In genomic region chr22:44569516-44569915, GRCh38 we compare ENCODE assay signal across 15 cellular contexts.
DNase-seq lines count a peak whose midpoint lies in the region; ATAC-seq and TF ChIP-seq lines count a peak whose summit lies in the region.
"Had no signal": no experiment of that assay in that cellular context is flagged by ENCODE, and none has a peak within 500 bp of the region (broad histone marks: within the 10 kb centered on the region; RNA-seq: fewer than 3 reads in every experiment).

No MANE protein-coding gene starts in this region.

- H3K4me3 ChIP-seq in right atrium auricular region = no peak overlapping the region
- H3K4me3 ChIP-seq: BLaER1, HAP-1 had no signal

- no peak overlapping the region for H3K27ac ChIP-seq in right atrium auricular region
- H3K27ac ChIP-seq: 22Rv1, BLaER1 had no signal

- intact Hi-C loops in cardiac septum (cut with DNase I) = no loop called here
- intact Hi-C loops in sciatic nerve (cut with DNase I) = no loop called here

- H3K4me1 ChIP-seq in right atrium auricular region = peaks cover 0 to 12% of the 10 kb centered on the region in 2 donors
- H3K4me1 ChIP-seq: BLaER1, Caco-2, HAP-1 had no signal

- ATAC-seq in sciatic nerve = no peak

- H3K9me3 ChIP-seq in right atrium auricular region = peaks cover 0 to 18% of the 10 kb centered on the region in 2 donors
- H3K9me3 ChIP-seq: Caco-2, HAP-1 had no signal

- no peaks in the 10 kb centered on the region for H3K27me3 ChIP-seq in right atrium auricular region
- H3K27me3 ChIP-seq: BLaER1 had no signal

- no peaks in the 10 kb centered on the region for H3K36me3 ChIP-seq in right atrium auricular region
- H3K36me3 ChIP-seq: BLaER1, HAP-1 had no signal

- peak; percentile 19 for DNase-seq in activated CD8-positive, alpha-beta memory T cell treated with anti-CD3 and anti-CD28 coated beads for 24 hours
- DNase-seq in activated CD8-positive, alpha-beta memory T cell treated with anti-CD3 and anti-CD28 coated beads, Interleukin-2, amount 50 U/mL, for 48 hours = no peak
- DNase-seq in cardiac septum (ENCODE audit: low spot score) (peak; percentile 57), right atrium auricular region (ENCODE audit: low spot score) (no peak), sciatic nerve (ENCODE audit: low spot score) (peak; percentile 13), NCI-H2171 (lab: John Stamatoyannopoulos, UW) (no peak), retina (no peak), GM19238 (ENCODE audit: insufficient read length, low spot score) (no peak)
- DNase-seq: Caco-2; CD8-positive, alpha-beta memory T cell; DND-41; GDM1 had no signal

- TF ChIP-seq CTCF in right atrium auricular region (IDR thresholded peaks at IDR 0.05) = no peak

Comparison
In these comparisons a context has a peak if more than half of its experiments do, and no peak if none do; other contexts are left out.
1. DNase-seq: peak in activated CD8-positive, alpha-beta memory T cell treated with anti-CD3 and anti-CD28 coated beads for 24 hours (single experiment), cardiac septum (single experiment) and sciatic nerve (single experiment); none in activated CD8-positive, alpha-beta memory T cell treated with anti-CD3 and anti-CD28 coated beads, Interleukin-2, amount 50 U/mL, for 48 hours (single experiment), right atrium auricular region (single experiment), NCI-H2171 (single experiment), retina (single experiment) and GM19238 (single experiment).